Comparison of ENCODE assay signal across 10 cellular contexts in genomic region chr10:4511559-4511958, GRCh38.
"Had no signal": no experiment of that assay in that cellular context is flagged by ENCODE, and none has a peak within 500 bp of the region (broad histone marks: within the 10 kb centered on the region; RNA-seq: fewer than 3 reads in every experiment).

No MANE protein-coding gene starts in this region.

- DNase-seq: activated CD4-positive, alpha-beta memory T cell treated with anti-CD3 and anti-CD28 coated beads for 36 hours; activated T-cell treated with anti-CD3 and anti-CD28 coated beads, Interleukin-2, amount 50 U/mL, for 4 hours; sigmoid colon; stimulated activated CD4-positive, alpha-beta T cell treated with anti-CD3 and anti-CD28 coated beads, Interleukin-12 subunit alpha, Interleukin-12 subunit beta, amount 100 ng/mL, for 4 hours; stimulated activated naive CD4-positive, alpha-beta T cell treated with Interleukin-2 at 50 U/mL for 16 hours; SW 1271 had no signal

- H3K27ac Mint-ChIP-seq: activated CD4-positive, alpha-beta memory T cell treated with anti-CD3 and anti-CD28 coated beads for 36 hours; T-helper 2 cell treated with Interferon-gamma antibody and Interleukin-4, amounts not matched to agents 5 μg/mL and 100 μg/mL, for 36 hours; type B pancreatic cell had no signal

- H3K4me3 Mint-ChIP-seq: activated CD4-positive, alpha-beta memory T cell treated with anti-CD3 and anti-CD28 coated beads for 36 hours; activated T-cell treated with anti-CD3 and anti-CD28 coated beads, Interleukin-2, amount 50 U/mL, for 4 hours; T-helper 2 cell treated with Interferon-gamma antibody and Interleukin-4, amounts not matched to agents 5 μg/mL and 100 μg/mL, for 36 hours; type B pancreatic cell had no signal

- ATAC-seq: activated T-cell treated with anti-CD3 and anti-CD28 coated beads, Interleukin-2, amount 50 U/mL, for 4 hours had no signal

- H3K4me3 ChIP-seq: ascending aorta, cardiac muscle cell, sigmoid colon had no signal

- H3K27me3 Mint-ChIP-seq: type B pancreatic cell had no signal

- H3K9me3 Mint-ChIP-seq: activated CD4-positive, alpha-beta memory T cell treated with anti-CD3 and anti-CD28 coated beads for 36 hours; activated T-cell treated with anti-CD3 and anti-CD28 coated beads, Interleukin-2, amount 50 U/mL, for 4 hours; T-helper 2 cell treated with Interferon-gamma antibody and Interleukin-4, amounts not matched to agents 5 μg/mL and 100 μg/mL, for 36 hours had no signal

- H3K36me3 Mint-ChIP-seq: activated CD4-positive, alpha-beta memory T cell treated with anti-CD3 and anti-CD28 coated beads for 36 hours; type B pancreatic cell had no signal
